In genomic region chr10:70233109-70233938, GRCh38 we compare ENCODE assay signal across 8 cellular contexts. TPM values are rescaled to one million over a fixed set of nuclear protein-coding genes. Genes with fewer than 3 reads are reported as not detected.
DNase-seq lines count a peak whose midpoint lies in the region; ATAC-seq and TF ChIP-seq lines count a peak whose summit lies in the region.

TSS of gene PPA1 (minus strand) at chr10:70233429. CDS start at chr10:70233327, 102 bp downstream.

- H3K36me3 ChIP-seq in right atrium auricular region (peaks cover 6% of the 10 kb centered on the region), uterus (no peaks in the 10 kb centered on the region)

- peaks cover 0 to 26% of the 10 kb centered on the region in 2 donors for H3K4me1 ChIP-seq in right atrium auricular region
- H3K4me1 ChIP-seq in uterus, result peaks cover 0 to 8% of the 10 kb centered on the region in 2 donors

- H3K36me3 Mint-ChIP-seq in T-helper 17 cell (ENCODE audit: low read depth), result peaks cover 8% of the 10 kb centered on the region

- peak within 1 kb of the TSS; percentile 96 for H3K4me3 Mint-ChIP-seq in T-helper 17 cell

- DNase-seq in NCI-H1694 treated with DMSO at 0.1 percent for 48 hours (lab: John Stamatoyannopoulos, UW) (peak; percentile 87), T-helper 17 cell (peak; percentile 100), right atrium auricular region (ENCODE audit: low spot score) (peak; percentile 97), pulmonary artery endothelial cell (ENCODE audit: low read depth, low spot score) (peak; percentile 76), uterus (peak; percentile 96 to 99)

- peak within 1 kb of the TSS; percentile 87 for H3K27ac Mint-ChIP-seq in T-helper 17 cell

- peak; percentile 92 for ATAC-seq in HG02885 (IDR thresholded peaks at IDR 0.05; ENCODE audit: poor library complexity, unreplicated experiment)
- peak; percentile 93 for ATAC-seq in T-helper 17 cell

- H3K27me3 Mint-ChIP-seq in T-helper 17 cell, result peaks cover 11% of the 10 kb centered on the region

- intact Hi-C loops in uterus (cut with DNase I; ENCODE audit: low total_unique reads), result no loop called here

- H3K27me3 ChIP-seq in right atrium auricular region (no peaks in the 10 kb centered on the region), uterus (no peaks in the 10 kb centered on the region)

- H3K9me3 ChIP-seq in T-helper 17 cell (ENCODE audit: control insufficient read depth, low read length, poor library complexity, severe bottlenecking) (no peaks in the 10 kb centered on the region), right atrium auricular region (no peaks in the 10 kb centered on the region), uterus (no peaks in the 10 kb centered on the region)

- H3K4me1 Mint-ChIP-seq in T-helper 17 cell, result peaks cover 24% of the 10 kb centered on the region

- TF ChIP-seq POLR2A in GM15510 (IDR thresholded peaks at IDR 0.05; ENCODE audit: borderline replicate concordance, extremely low read depth, insufficient read length) (peak; percentile 99), uterus (IDR thresholded peaks at IDR 0.05) (peak; percentile 89 to 90)

- TF ChIP-seq CTCF in right atrium auricular region (IDR thresholded peaks at IDR 0.05) (peak in 1 of 2 donors; percentile 25), uterus (IDR thresholded peaks at IDR 0.05) (peak in 2 of 4 experiments; percentile 13 to 29)

- H3K27ac ChIP-seq in angular gyrus (ENCODE audit: low read depth, low read length) (peak within 1 kb of the TSS; percentile 67), right atrium auricular region (peak within 1 kb of the TSS; percentile 64 to 87), uterus (peak within 1 kb of the TSS; percentile 77 to 81)

- H3K4me3 ChIP-seq in right atrium auricular region (peak within 1 kb of the TSS; percentile 73 to 94), uterus (peak within 1 kb of the TSS; percentile 46 to 91)

RNA-seq across cellular contexts. Expression of gene PPA1, which starts in this region (rescaled TPM):
- total RNA-seq in T-helper 17 cell (10 to 100 TPM; 69.8 to 80.9 TPM), right atrium auricular region (10 to 100 TPM; 48.0 to 69.2 TPM), pulmonary artery endothelial cell (295 and 309 TPM in 2 replicates), uterus (100 to 1,000 TPM in 1 of 4 donors, 10 to 100 TPM in 3; 48.5 to 107 (median 69.8) TPM)

Comparison
In these comparisons a context has a peak if more than half of its experiments do, and no peak if none do; other contexts are left out.
1. Peak in every context shown above with its lines: DNase-seq, ATAC-seq, H3K4me3 ChIP-seq and H3K27ac ChIP-seq.